ENCODE assay signal across 1 cellular context in the genomic region with DNA sequence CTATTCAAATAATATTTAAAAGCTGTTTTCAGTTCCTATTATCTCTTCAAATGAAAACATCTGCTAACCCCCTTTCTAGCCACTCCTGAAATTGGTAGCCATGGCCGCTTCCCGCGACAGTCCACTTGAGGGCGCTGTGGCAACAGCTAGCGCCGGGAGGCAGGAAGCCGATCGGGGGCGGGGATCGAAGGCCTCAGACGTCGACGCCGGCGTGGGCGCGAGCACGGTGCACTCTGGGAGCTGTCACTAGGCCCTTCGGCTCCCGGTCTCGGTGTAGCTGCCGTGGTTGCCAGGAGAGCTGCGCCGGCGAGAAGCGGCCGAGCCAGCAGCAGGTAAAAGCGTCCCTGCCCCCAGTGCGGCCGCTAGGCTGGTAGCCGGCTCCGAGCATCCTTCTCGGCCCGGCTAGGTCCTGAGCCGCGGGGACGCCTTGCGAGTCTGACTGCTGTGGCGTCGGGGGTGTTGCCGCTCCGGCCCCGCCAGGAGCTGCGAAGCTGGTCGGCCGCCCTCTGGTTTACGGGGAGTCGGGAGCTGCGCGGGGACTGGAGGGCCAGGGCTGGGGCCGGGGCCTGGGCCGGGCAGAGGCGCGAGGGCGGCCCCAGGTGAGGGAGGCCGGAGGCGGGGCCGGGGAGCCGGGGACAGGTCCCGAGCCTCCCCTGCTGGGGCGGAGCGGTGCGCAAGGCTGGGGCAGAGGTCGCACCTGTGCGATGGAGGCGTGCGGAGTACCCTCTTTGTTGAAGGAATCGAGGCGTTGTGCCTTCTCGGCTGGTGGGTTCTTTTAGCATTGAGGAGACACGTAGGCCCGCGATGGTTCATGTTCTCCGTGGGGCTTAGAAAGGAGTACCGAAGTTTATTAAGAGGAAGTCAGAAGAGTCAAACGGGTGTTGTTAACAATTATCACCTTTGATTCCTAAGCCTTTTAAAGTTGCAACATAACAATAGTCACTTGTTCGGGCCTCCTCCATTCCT.
TF ChIP-seq lines count a peak whose summit lies in the region.

A gene with protein sequence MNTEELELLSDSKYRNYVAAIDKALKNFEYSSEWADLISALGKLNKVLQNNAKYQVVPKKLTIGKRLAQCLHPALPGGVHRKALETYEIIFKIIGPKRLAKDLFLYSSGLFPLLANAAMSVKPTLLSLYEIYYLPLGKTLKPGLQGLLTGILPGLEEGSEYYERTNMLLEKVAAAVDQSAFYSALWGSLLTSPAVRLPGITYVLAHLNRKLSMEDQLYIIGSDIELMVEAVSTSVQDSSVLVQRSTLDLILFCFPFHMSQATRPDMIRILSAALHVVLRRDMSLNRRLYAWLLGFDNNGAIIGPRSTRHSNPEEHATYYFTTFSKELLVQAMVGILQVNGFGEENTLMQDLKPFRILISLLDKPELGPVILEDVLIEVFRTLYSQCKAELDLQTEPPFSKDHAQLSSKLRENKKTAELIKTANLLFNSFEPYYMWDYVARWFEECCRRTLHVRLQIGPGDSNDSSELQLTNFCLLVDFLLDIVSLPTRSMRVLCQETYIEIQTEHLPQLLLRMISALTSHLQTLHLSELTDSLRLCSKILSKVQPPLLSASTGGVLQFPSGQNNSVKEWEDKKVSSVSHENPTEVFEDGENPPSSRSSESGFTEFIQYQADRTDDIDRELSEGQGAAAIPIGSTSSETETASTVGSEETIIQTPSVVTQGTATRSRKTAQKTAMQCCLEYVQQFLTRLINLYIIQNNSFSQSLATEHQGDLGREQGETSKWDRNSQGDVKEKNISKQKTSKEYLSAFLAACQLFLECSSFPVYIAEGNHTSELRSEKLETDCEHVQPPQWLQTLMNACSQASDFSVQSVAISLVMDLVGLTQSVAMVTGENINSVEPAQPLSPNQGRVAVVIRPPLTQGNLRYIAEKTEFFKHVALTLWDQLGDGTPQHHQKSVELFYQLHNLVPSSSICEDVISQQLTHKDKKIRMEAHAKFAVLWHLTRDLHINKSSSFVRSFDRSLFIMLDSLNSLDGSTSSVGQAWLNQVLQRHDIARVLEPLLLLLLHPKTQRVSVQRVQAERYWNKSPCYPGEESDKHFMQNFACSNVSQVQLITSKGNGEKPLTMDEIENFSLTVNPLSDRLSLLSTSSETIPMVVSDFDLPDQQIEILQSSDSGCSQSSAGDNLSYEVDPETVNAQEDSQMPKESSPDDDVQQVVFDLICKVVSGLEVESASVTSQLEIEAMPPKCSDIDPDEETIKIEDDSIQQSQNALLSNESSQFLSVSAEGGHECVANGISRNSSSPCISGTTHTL (N-terminal part only) (plus strand): TSS at position 224 of the 966 bp plus-strand sequence. CDS start 29,307 bp downstream, outside the sequence.

TF ChIP-seq in HepG2, 621 proteins besides CTCF, POLR2A, EP300 and RAD21 (continued from another document and continues in another):
- TF ChIP-seq, protein P1, sequence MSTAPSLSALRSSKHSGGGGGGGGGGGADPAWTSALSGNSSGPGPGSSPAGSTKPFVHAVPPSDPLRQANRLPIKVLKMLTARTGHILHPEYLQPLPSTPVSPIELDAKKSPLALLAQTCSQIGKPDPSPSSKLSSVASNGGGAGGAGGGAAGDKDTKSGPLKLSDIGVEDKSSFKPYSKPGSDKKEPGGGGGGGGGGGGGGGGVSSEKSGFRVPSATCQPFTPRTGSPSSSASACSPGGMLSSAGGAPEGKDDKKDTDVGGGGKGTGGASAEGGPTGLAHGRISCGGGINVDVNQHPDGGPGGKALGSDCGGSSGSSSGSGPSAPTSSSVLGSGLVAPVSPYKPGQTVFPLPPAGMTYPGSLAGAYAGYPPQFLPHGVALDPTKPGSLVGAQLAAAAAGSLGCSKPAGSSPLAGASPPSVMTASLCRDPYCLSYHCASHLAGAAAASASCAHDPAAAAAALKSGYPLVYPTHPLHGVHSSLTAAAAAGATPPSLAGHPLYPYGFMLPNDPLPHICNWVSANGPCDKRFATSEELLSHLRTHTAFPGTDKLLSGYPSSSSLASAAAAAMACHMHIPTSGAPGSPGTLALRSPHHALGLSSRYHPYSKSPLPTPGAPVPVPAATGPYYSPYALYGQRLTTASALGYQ (CRISPR knock-in tag; IDR thresholded peaks at IDR 0.05) = peak; percentile 63
- TF ChIP-seq FOXC1 (CRISPR knock-in tag; IDR thresholded peaks at IDR 0.05; ENCODE audit: borderline replicate concordance) (peak; percentile 91), ZNF33A (CRISPR knock-in tag; IDR thresholded peaks at IDR 0.05; ENCODE audit: borderline replicate concordance) (no peak), NKX3-1 (CRISPR knock-in tag; IDR thresholded peaks at IDR 0.05) (peak; percentile 75; the same call in 1 of the 2 replicates), ZNF746 (CRISPR knock-in tag; IDR thresholded peaks at IDR 0.05) (peak; percentile 32; the same call in 1 of the 2 replicates), TMF1 (CRISPR knock-in tag; IDR thresholded peaks at IDR 0.05; ENCODE audit: low read depth) (no peak), ZNF234 (CRISPR knock-in tag; conservative IDR thresholded peaks at IDR 0.05) (0 out of 2 replicates have a peak, but pooled peaks have one; percentile 44), ZNF329 (CRISPR knock-in tag; IDR thresholded peaks at IDR 0.05; ENCODE audit: low read depth) (0 out of 2 replicates have a peak, but pooled peaks have one; percentile 69), ZNF670 (CRISPR knock-in tag; IDR thresholded peaks at IDR 0.05; ENCODE audit: borderline replicate concordance) (peak; percentile 75; the same call in 1 of the 2 replicates), ZNF460 (CRISPR knock-in tag; IDR thresholded peaks at IDR 0.05; ENCODE audit: borderline replicate concordance) (0 out of 2 replicates have a peak, but pooled peaks have one; percentile 31), ZSCAN21 (CRISPR knock-in tag; IDR thresholded peaks at IDR 0.05; ENCODE audit: borderline replicate concordance) (peak; percentile 84; the same call in 1 of the 2 replicates), ZNF703 (CRISPR knock-in tag; IDR thresholded peaks at IDR 0.05; ENCODE audit: borderline replicate concordance) (peak; percentile 31; the same call in 1 of the 2 replicates), ZNF772 (CRISPR knock-in tag; IDR thresholded peaks at IDR 0.05) (peak; percentile 82; the same call in 1 of the 2 replicates), GFI1 (CRISPR knock-in tag; IDR thresholded peaks at IDR 0.05; ENCODE audit: borderline replicate concordance) (peak; percentile 27; the same call in 1 of the 2 replicates), SATB2 (CRISPR knock-in tag; IDR thresholded peaks at IDR 0.05) (peak; percentile 62; the same call in 1 of the 2 replicates), ESRRA (CRISPR knock-in tag; IDR thresholded peaks at IDR 0.05; ENCODE audit: low read depth) (0 out of 2 replicates have a peak, but pooled peaks have one; percentile 49), IRX3 (CRISPR knock-in tag; IDR thresholded peaks at IDR 0.05; ENCODE audit: borderline replicate concordance, low read depth) (peak; percentile 83), ATF7-NPFF (CRISPR knock-in tag; IDR thresholded peaks at IDR 0.05; ENCODE audit: low read depth) (peak; percentile 97), SMARCC2 (IDR thresholded peaks at IDR 0.05) (no peak), ARNTL (CRISPR knock-in tag; IDR thresholded peaks at IDR 0.05) (peak; percentile 69), NAIF1 (CRISPR knock-in tag; IDR thresholded peaks at IDR 0.05; ENCODE audit: borderline replicate concordance) (no peak), ZNF441 (CRISPR knock-in tag; IDR thresholded peaks at IDR 0.05; ENCODE audit: borderline replicate concordance) (0 out of 2 replicates have a peak, but pooled peaks have one; percentile 41), ZFY (CRISPR knock-in tag; IDR thresholded peaks at IDR 0.05) (peak; percentile 97), MIER2 (CRISPR knock-in tag; IDR thresholded peaks at IDR 0.05) (no peak), ZNF724P (CRISPR knock-in tag; IDR thresholded peaks at IDR 0.05; ENCODE audit: borderline replicate concordance) (0 out of 2 replicates have a peak, but pooled peaks have one; percentile 73), ZNF777 (CRISPR knock-in tag; IDR thresholded peaks at IDR 0.05) (peak; percentile 95), SIN3A (IDR thresholded peaks at IDR 0.05; ENCODE audit: borderline replicate concordance, low read depth, low read length) (peak; percentile 88), ZBTB43 (CRISPR knock-in tag; conservative IDR thresholded peaks at IDR 0.05) (no peak), SUZ12 (IDR thresholded peaks at IDR 0.05; ENCODE audit: low read depth, low read length) (peak; percentile 33; the same call in 1 of the 2 replicates), ZBTB42 (CRISPR knock-in tag; IDR thresholded peaks at IDR 0.05) (0 out of 2 replicates have a peak, but pooled peaks have one; percentile 35), HINFP (CRISPR knock-in tag; IDR thresholded peaks at IDR 0.05; ENCODE audit: low read depth) (peak; percentile 20; the same call in 1 of the 2 replicates), ZNF224 (CRISPR knock-in tag; IDR thresholded peaks at IDR 0.05) (peak; percentile 92), ZMAT5 (CRISPR knock-in tag; IDR thresholded peaks at IDR 0.05; ENCODE audit: borderline replicate concordance, low read depth) (no peak), MEF2D (CRISPR knock-in tag; IDR thresholded peaks at IDR 0.05) (peak; percentile 72), YEATS4 (CRISPR knock-in tag; IDR thresholded peaks at IDR 0.05; ENCODE audit: borderline replicate concordance) (peak; percentile 64; the same call in 1 of the 2 replicates), CREM (IDR thresholded peaks at IDR 0.05) (no peak; the same call in 1 of the 2 replicates), CREM (CRISPR knock-in tag; IDR thresholded peaks at IDR 0.05) (no peak), MXD4 (CRISPR knock-in tag; IDR thresholded peaks at IDR 0.05) (peak; percentile 90), SALL2 (CRISPR knock-in tag; IDR thresholded peaks at IDR 0.05) (peak; percentile 93), GABPA (IDR thresholded peaks at IDR 0.05; ENCODE audit: low read depth, low read length) (no peak), GABPA (CRISPR knock-in tag; IDR thresholded peaks at IDR 0.05; ENCODE audit: low read depth) (peak; percentile 39), YEATS2 (CRISPR knock-in tag; IDR thresholded peaks at IDR 0.05; ENCODE audit: borderline replicate concordance) (peak; percentile 89; the same call in 1 of the 2 replicates), ETV5 (CRISPR knock-in tag; IDR thresholded peaks at IDR 0.05; ENCODE audit: borderline replicate concordance) (peak; percentile 96)
- TF ChIP-seq, protein P2, sequence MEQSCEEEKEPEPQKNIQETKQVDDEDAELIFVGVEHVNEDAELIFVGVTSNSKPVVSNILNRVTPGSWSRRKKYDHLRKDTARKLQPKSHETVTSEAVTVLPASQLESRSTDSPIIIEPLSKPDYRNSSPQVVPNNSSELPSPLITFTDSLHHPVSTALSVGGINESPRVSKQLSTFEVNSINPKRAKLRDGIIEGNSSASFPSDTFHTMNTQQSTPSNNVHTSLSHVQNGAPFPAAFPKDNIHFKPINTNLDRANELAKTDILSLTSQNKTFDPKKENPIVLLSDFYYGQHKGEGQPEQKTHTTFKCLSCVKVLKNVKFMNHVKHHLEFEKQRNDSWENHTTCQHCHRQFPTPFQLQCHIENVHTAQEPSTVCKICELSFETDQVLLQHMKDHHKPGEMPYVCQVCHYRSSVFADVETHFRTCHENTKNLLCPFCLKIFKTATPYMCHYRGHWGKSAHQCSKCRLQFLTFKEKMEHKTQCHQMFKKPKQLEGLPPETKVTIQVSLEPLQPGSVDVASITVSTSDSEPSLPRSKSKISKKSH (CRISPR knock-in tag; IDR thresholded peaks at IDR 0.05; ENCODE audit: borderline replicate concordance) = peak; percentile 29; the same call in 1 of the 2 replicates
- TF ChIP-seq, protein P3, sequence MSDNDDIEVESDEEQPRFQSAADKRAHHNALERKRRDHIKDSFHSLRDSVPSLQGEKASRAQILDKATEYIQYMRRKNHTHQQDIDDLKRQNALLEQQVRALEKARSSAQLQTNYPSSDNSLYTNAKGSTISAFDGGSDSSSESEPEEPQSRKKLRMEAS (IDR thresholded peaks at IDR 0.05) = peak; percentile 78
- TF ChIP-seq, protein P4, sequence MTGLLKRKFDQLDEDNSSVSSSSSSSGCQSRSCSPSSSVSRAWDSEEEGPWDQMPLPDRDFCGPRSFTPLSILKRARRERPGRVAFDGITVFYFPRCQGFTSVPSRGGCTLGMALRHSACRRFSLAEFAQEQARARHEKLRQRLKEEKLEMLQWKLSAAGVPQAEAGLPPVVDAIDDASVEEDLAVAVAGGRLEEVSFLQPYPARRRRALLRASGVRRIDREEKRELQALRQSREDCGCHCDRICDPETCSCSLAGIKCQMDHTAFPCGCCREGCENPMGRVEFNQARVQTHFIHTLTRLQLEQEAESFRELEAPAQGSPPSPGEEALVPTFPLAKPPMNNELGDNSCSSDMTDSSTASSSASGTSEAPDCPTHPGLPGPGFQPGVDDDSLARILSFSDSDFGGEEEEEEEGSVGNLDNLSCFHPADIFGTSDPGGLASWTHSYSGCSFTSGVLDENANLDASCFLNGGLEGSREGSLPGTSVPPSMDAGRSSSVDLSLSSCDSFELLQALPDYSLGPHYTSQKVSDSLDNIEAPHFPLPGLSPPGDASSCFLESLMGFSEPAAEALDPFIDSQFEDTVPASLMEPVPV (CRISPR knock-in tag; IDR thresholded peaks at IDR 0.05) = peak; percentile 51
- TF ChIP-seq, protein P5, sequence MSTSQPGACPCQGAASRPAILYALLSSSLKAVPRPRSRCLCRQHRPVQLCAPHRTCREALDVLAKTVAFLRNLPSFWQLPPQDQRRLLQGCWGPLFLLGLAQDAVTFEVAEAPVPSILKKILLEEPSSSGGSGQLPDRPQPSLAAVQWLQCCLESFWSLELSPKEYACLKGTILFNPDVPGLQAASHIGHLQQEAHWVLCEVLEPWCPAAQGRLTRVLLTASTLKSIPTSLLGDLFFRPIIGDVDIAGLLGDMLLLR (CRISPR knock-in tag; IDR thresholded peaks at IDR 0.05) = peak; percentile 73; the same call in 1 of the 2 replicates
